8 cellular contexts compared by ENCODE assay signal in genomic region chr19:737591-738093, GRCh38. TPM values are rescaled to one million over a fixed set of nuclear protein-coding genes. Genes with fewer than 3 reads are reported as not detected.
DNase-seq lines count a peak whose midpoint lies in the region; ATAC-seq and TF ChIP-seq lines count a peak whose summit lies in the region.

No MANE protein-coding gene starts in this region.

- H3K27ac ChIP-seq in neural cell (ENCODE audit: low read length): no peak overlapping the region
- H3K27ac ChIP-seq in transverse colon: peak overlapping the region; percentile 73 to 76 (median 74)

- ATAC-seq in activated CD8-positive, alpha-beta T cell treated with anti-CD3 and anti-CD28 coated beads for 36 hours: peak; percentile 76
- ATAC-seq in HG02763 (IDR thresholded peaks at IDR 0.05; ENCODE audit: unreplicated experiment) (no peak), GM21825 (IDR thresholded peaks at IDR 0.05; ENCODE audit: unreplicated experiment) (no peak)

- peaks cover 0 to 41% (median 16%) of the 10 kb centered on the region in 4 donors for H3K4me1 ChIP-seq in transverse colon

- peaks cover 2% of the 10 kb centered on the region for H3K4me1 Mint-ChIP-seq in activated CD8-positive, alpha-beta T cell treated with anti-CD3 and anti-CD28 coated beads for 36 hours (ENCODE audit: low read depth)
- H3K4me1 Mint-ChIP-seq in endothelial cell (ENCODE audit: unreplicated experiment): no peaks in the 10 kb centered on the region

- no peak overlapping the region for H3K9ac ChIP-seq in neural cell (ENCODE audit: low read length)

- H3K36me3 Mint-ChIP-seq in activated CD8-positive, alpha-beta T cell treated with anti-CD3 and anti-CD28 coated beads for 36 hours (ENCODE audit: low read depth): no peaks in the 10 kb centered on the region
- H3K36me3 Mint-ChIP-seq in endothelial cell (ENCODE audit: low read depth, unreplicated experiment): peaks cover 4% of the 10 kb centered on the region

- H3K36me3 ChIP-seq in MG63 (no peaks in the 10 kb centered on the region), neural cell (ENCODE audit: insufficient read depth, low read length) (peaks cover 3% of the 10 kb centered on the region), transverse colon (no peaks in the 10 kb centered on the region)

- no peaks in the 10 kb centered on the region for H4K20me1 ChIP-seq in neural cell (ENCODE audit: insufficient read depth)

- no peak for TF ChIP-seq RAD21 in neural cell (conservative IDR thresholded peaks at IDR 0.05)

- no peak for TF ChIP-seq EP300 in neural cell (conservative IDR thresholded peaks at IDR 0.05; ENCODE audit: poor library complexity, severe bottlenecking)
- no peak for TF ChIP-seq EP300 in transverse colon (IDR thresholded peaks at IDR 0.05; ENCODE audit: low read depth)

- peak; percentile 66 for TF ChIP-seq CTCF in activated CD8-positive, alpha-beta T cell treated with anti-CD3 and anti-CD28 coated beads for 36 hours (IDR thresholded peaks at IDR 0.05)
- TF ChIP-seq CTCF in endothelial cell (IDR thresholded peaks at IDR 0.05; ENCODE audit: unreplicated experiment) (peak; percentile 47), neural cell (IDR thresholded peaks at IDR 0.05; ENCODE audit: poor library complexity, severe bottlenecking) (peak; percentile 32), transverse colon (IDR thresholded peaks at IDR 0.05) (peak; percentile 48 to 77 (median 68))

- POLR2A ChIA-PET in activated CD8-positive, alpha-beta T cell treated with anti-CD3 and anti-CD28 coated beads for 36 hours (lab: Charles Lee): no interaction called here

- H3K27ac Mint-ChIP-seq in activated CD8-positive, alpha-beta T cell treated with anti-CD3 and anti-CD28 coated beads for 36 hours: no peak overlapping the region
- no peak overlapping the region for H3K27ac Mint-ChIP-seq in endothelial cell (ENCODE audit: unreplicated experiment)

- H3K9me3 ChIP-seq in MG63 (no peaks in the 10 kb centered on the region), neural cell (ENCODE audit: low read length) (no peaks in the 10 kb centered on the region), transverse colon (no peaks in the 10 kb centered on the region)

- H3K27me3 Mint-ChIP-seq in activated CD8-positive, alpha-beta T cell treated with anti-CD3 and anti-CD28 coated beads for 36 hours: peaks cover 1% of the 10 kb centered on the region
- H3K27me3 Mint-ChIP-seq in endothelial cell (ENCODE audit: unreplicated experiment): peaks cover 19% of the 10 kb centered on the region

- no peak for TF ChIP-seq POLR2A in transverse colon (IDR thresholded peaks at IDR 0.05)

- H3K9me2 ChIP-seq in neural cell (ENCODE audit: insufficient read depth, low read length): no peaks in the 10 kb centered on the region

- intact Hi-C loops in activated CD8-positive, alpha-beta T cell treated with anti-CD3 and anti-CD28 coated beads for 36 hours (cut with micrococcal nuclease): loop anchor here (10.0 kb wide), 1 partner anchor 153 kb away; the partner anchor contains the start of gene HCN2
- intact Hi-C loops in transverse colon (cut with DNase I; ENCODE audit: low total_unique reads): no loop called here

- no peak overlapping the region for H3K4me2 ChIP-seq in neural cell (ENCODE audit: low read length)

- CTCF ChIA-PET in activated CD8-positive, alpha-beta T cell treated with anti-CD3 and anti-CD28 coated beads for 36 hours (lab: Charles Lee): interaction anchor here (0.7 to 1.9 kb wide), 3 partner anchors 68 to 155 kb away, joined by 3 to 5 read pairs (median 3); no protein-coding TSS in a partner anchor

- H3K4me3 ChIP-seq in MG63 (no peak overlapping the region), neural cell (ENCODE audit: low read length) (no peak overlapping the region), transverse colon (no peak overlapping the region)

- in situ Hi-C loops in transverse colon (cut with MboI; ENCODE audit: low pct_ligation_motif_present in 1 of 4, low pct_unique_long_range_greater_than_20kb in 1 of 4, low sequenced_read_pairs in 3 of 4): no loop called here

- H3K79me2 ChIP-seq in neural cell (replicated peaks; ENCODE audit: insufficient read depth, low read length): no peaks in the 10 kb centered on the region

- H2AFZ ChIP-seq in neural cell (ENCODE audit: low read depth, low read length): no peak overlapping the region

- peak; percentile 64 for DNase-seq in Daoy (ENCODE audit: low read depth)
- peak; percentile 24 for DNase-seq in MG63
- DNase-seq in activated CD8-positive, alpha-beta T cell treated with anti-CD3 and anti-CD28 coated beads for 36 hours: peak; percentile 67
- peak; percentile 72 for DNase-seq in endothelial cell (ENCODE audit: low spot score)
- peak; percentile 72 for DNase-seq in transverse colon

- H3K9me3 Mint-ChIP-seq in activated CD8-positive, alpha-beta T cell treated with anti-CD3 and anti-CD28 coated beads for 36 hours: no peaks in the 10 kb centered on the region
- no peaks in the 10 kb centered on the region for H3K9me3 Mint-ChIP-seq in endothelial cell (ENCODE audit: unreplicated experiment)

- H3F3A ChIP-seq in neural cell (ENCODE audit: insufficient read depth, low read length, poor library complexity, severe bottlenecking): no peaks in the 10 kb centered on the region

- 37 to 43% methylated on average over 10 to 22 of the region's 22 CpGs for WGBS in transverse colon (ENCODE audit: low coverage in 1 of 2), 2 donors

- no peaks in the 10 kb centered on the region for H3K27me3 ChIP-seq in MG63
- H3K27me3 ChIP-seq in neural cell (ENCODE audit: insufficient read depth, low read depth, low read length): no peaks in the 10 kb centered on the region
- H3K27me3 ChIP-seq in transverse colon: no peaks in the 10 kb centered on the region

- no peak overlapping the region for H3K4me3 Mint-ChIP-seq in activated CD8-positive, alpha-beta T cell treated with anti-CD3 and anti-CD28 coated beads for 36 hours
- peak overlapping the region; percentile 27 for H3K4me3 Mint-ChIP-seq in endothelial cell (ENCODE audit: unreplicated experiment)

TF ChIP-seq in neural cell, 6 proteins besides CTCF, POLR2A, EP300 and RAD21:
- TF ChIP-seq REST (IDR thresholded peaks at IDR 0.05; ENCODE audit: borderline replicate concordance) (no peak), POLR2AphosphoS5 (IDR thresholded peaks at IDR 0.05) (no peak), MXI1 (conservative IDR thresholded peaks at IDR 0.05; ENCODE audit: poor library complexity, severe bottlenecking) (no peak), TAF1 (IDR thresholded peaks at IDR 0.05; ENCODE audit: low read depth) (no peak), EZH2 (IDR thresholded peaks at IDR 0.05; ENCODE audit: borderline replicate concordance, insufficient read depth, low read length, poor library complexity, severe bottlenecking) (no peak), SMC3 (conservative IDR thresholded peaks at IDR 0.05; ENCODE audit: poor library complexity) (no peak)
TF ChIP-seq in neural cell: peak in this region for 0.

RNA-seq across cellular contexts. Expression of gene MISP, which starts 13.3 kb away (rescaled TPM):
- 1.5 and 2.0 TPM in 2 replicates for total RNA-seq in Daoy (2014; rRNA removed; shearing (Covaris generic))
- total RNA-seq in MG63 (2014; rRNA removed; shearing (Covaris generic); ENCODE audit: low replicate concordance): not detected in 2 replicates
- total RNA-seq in activated CD8-positive, alpha-beta T cell treated with anti-CD3 and anti-CD28 coated beads for 36 hours: not detected
- total RNA-seq in endothelial cell (ENCODE audit: unreplicated experiment): not detected
- 0.24 and 0.98 TPM in 2 replicates for polyA plus RNA-seq in neural cell
- polyA minus RNA-seq in neural cell: 0.97 and 1.2 TPM in 2 replicates
- total RNA-seq in transverse colon: 100 to 1,000 TPM; 197 to 501 (median 402) TPM

RNA-seq across cellular contexts. Expression of gene PALM, which starts 28.9 kb away (rescaled TPM):
- 1.1 and 7.7 TPM in 2 replicates for total RNA-seq in Daoy (2014; rRNA removed; shearing (Covaris generic))
- total RNA-seq in MG63 (2014; rRNA removed; shearing (Covaris generic); ENCODE audit: low replicate concordance): 9.3 and 10.5 TPM in 2 replicates
- under 1 TPM; 0.22 to 0.36 TPM for total RNA-seq in activated CD8-positive, alpha-beta T cell treated with anti-CD3 and anti-CD28 coated beads for 36 hours
- total RNA-seq in endothelial cell (ENCODE audit: unreplicated experiment) (42.0 TPM), transverse colon (10 to 100 TPM; 14.1 to 99.3 (median 29.8) TPM)
- 74.8 and 87.3 TPM in 2 replicates for polyA plus RNA-seq in neural cell
- polyA minus RNA-seq in neural cell: 141 and 155 TPM in 2 replicates

RNA-seq across cellular contexts. Expression of gene PRSS57, which starts 42.4 kb away (rescaled TPM):
- total RNA-seq in Daoy (2014; rRNA removed; shearing (Covaris generic)): not detected in 2 replicates
- not detected in 2 replicates for total RNA-seq in MG63 (2014; rRNA removed; shearing (Covaris generic); ENCODE audit: low replicate concordance)
- not detected for total RNA-seq in activated CD8-positive, alpha-beta T cell treated with anti-CD3 and anti-CD28 coated beads for 36 hours
- not detected for total RNA-seq in endothelial cell (ENCODE audit: unreplicated experiment)
- polyA plus RNA-seq in neural cell: not detected in 2 replicates
- not detected in 2 replicates for polyA minus RNA-seq in neural cell
- not detected for total RNA-seq in transverse colon

RNA-seq across cellular contexts. Expression of gene PTBP1, which starts 59.6 kb away (rescaled TPM):
- total RNA-seq in Daoy (2014; rRNA removed; shearing (Covaris generic)): 205 and 246 TPM in 2 replicates
- 197 and 260 TPM in 2 replicates for total RNA-seq in MG63 (2014; rRNA removed; shearing (Covaris generic); ENCODE audit: low replicate concordance)
- 100 to 1,000 TPM; 581 to 582 TPM for total RNA-seq in activated CD8-positive, alpha-beta T cell treated with anti-CD3 and anti-CD28 coated beads for 36 hours
- 614 TPM for total RNA-seq in endothelial cell (ENCODE audit: unreplicated experiment)
- 27.3 and 39.0 TPM in 2 replicates for polyA plus RNA-seq in neural cell
- polyA minus RNA-seq in neural cell: 33.3 and 36.5 TPM in 2 replicates
- 100 to 1,000 TPM; 145 to 258 (median 194) TPM for total RNA-seq in transverse colon

Comparison
In these comparisons a context has a peak if more than half of its experiments do, and no peak if none do; other contexts are left out.
1. RNA of gene MISP, which starts 13.3 kb away (total RNA-seq): 197 to 501 TPM in transverse colon; 1.5 to 2.0 TPM in Daoy, not detected in endothelial cell (single experiment), not detected in MG63 and not detected in activated CD8-positive, alpha-beta T cell treated with anti-CD3 and anti-CD28 coated beads for 36 hours; every median in the first group is over 10 times any median in the second.
2. Peak in every context shown above with its lines, with median percentiles within 50 percentile points of each other: DNase-seq and CTCF ChIP-seq.